ENCODE assay signal across 9 cellular contexts in the genomic region with DNA sequence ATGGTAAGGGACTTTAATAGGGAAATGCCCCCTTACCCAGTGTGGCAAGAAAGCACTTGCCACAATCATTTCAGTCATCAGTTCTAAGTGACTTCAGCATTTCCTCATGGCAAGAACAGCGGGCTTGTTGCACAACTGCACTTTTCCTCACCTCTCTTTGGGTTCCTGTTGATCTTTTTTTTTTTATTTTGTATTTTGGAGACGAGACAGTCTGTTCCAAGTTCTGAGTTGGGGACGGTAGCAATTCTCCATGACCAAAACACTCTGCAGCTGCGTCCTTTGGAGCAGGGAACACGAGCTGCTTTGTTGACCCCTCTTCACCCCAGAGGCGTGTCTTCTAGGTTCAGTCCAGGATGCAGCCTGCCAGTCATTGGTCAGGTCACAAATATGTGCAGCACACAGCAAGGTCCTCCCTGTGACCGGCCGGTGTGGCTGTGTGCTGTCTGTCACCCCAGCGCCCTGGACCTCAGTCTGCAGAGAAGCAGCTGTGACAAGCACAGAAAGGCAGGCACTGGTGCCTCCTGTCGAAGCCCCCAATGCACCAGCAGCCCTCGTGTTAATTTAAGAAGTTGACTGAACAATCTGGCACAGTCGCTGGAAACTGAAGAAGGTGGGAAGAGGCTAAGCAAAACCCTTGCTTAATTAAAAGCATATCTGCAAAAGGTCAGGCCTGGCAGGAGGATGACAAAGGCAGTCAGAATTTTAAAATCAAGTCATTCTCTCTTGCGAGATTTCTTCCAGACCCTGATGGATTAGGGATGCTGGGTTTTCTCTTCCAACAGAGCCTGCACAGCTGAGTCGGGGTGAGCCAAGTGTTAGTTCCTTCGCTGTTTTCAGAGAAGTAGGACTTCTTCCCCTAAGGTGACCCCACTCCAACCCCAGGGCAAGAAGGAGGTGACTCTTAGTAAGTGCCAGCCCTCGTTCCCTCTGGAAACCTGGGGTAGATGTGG.
DNase-seq lines count a peak whose midpoint lies in the region; ATAC-seq and TF ChIP-seq lines count a peak whose summit lies in the region.
"Had no signal": no experiment of that assay in that cellular context is flagged by ENCODE, and none has a peak within 500 bp of the region (broad histone marks: within the 10 kb centered on the region; RNA-seq: fewer than 3 reads in every experiment).

No MANE protein-coding gene starts in this region.

- BruUV-seq in mammary epithelial cell (replicated peaks; lab: Mats Ljungman, UMichigan): no TSS peak

- H3K36me3 ChIP-seq in breast epithelium (no peaks in the 10 kb centered on the region), mammary epithelial cell (ENCODE audit: insufficient read depth, low read length) (no peaks in the 10 kb centered on the region), neuronal stem cell (replicated peaks in 1 of 2; ENCODE audit: control insufficient read depth in 2 of 2, insufficient read depth in 2 of 2, low read length in 2 of 2) (no peaks in the 10 kb centered on the region), aorta (ENCODE audit: control insufficient read depth in 1 of 2, insufficient read depth in 2 of 2, low read length in 1 of 2) (no peaks in the 10 kb centered on the region)
- H3K36me3 ChIP-seq: WERI-Rb-1 had no signal

- H2BK12ac ChIP-seq in neuronal stem cell (ENCODE audit: low read length): peak overlapping the region; percentile 97

- H2BK120ac ChIP-seq in neuronal stem cell (ENCODE audit: low read depth, low read length): no peak overlapping the region

- no peaks in the 10 kb centered on the region for H3K79me2 ChIP-seq in mammary epithelial cell (ENCODE audit: insufficient read depth, low read length)

- peak; percentile 66 to 73 for DNase-seq in breast epithelium (ENCODE audit: low spot score in 2 of 2)
- no peak for DNase-seq in mammary epithelial cell
- peak; percentile 73 for DNase-seq in Right ventricle myocardium superior
- no peak for DNase-seq in neuronal stem cell (ENCODE audit: low spot score)
- DNase-seq in aorta: peak in 1 of 2 donors; percentile 50
- DNase-seq in ACHN: no peak
- no peak for DNase-seq in DMS 273 (lab: John Stamatoyannopoulos, UW; ENCODE audit: unreplicated experiment)
- DNase-seq: WERI-Rb-1 had no signal

- intact Hi-C loops in breast epithelium (cut with DNase I; ENCODE audit: low total_unique reads): no loop called here
- intact Hi-C loops in mammary epithelial cell (cut with micrococcal nuclease): no loop called here
- intact Hi-C loops in Right ventricle myocardium superior (cut with DNase I): no loop called here
- intact Hi-C loops in aorta (cut with DNase I): no loop called here

- H3K27me3 ChIP-seq in breast epithelium: no peaks in the 10 kb centered on the region
- no peaks in the 10 kb centered on the region for H3K27me3 ChIP-seq in mammary epithelial cell (ENCODE audit: insufficient read depth, low read length)
- H3K27me3 ChIP-seq in neuronal stem cell (ENCODE audit: control insufficient read depth in 3 of 3, insufficient read depth in 3 of 3, low read depth in 1 of 3, low read length in 3 of 3): no peaks in the 10 kb centered on the region
- peaks cover 0 to 2% of the 10 kb centered on the region in 2 donors for H3K27me3 ChIP-seq in aorta (ENCODE audit: control insufficient read depth in 1 of 2, insufficient read depth in 2 of 2, low read length in 1 of 2)

- H3K79me1 ChIP-seq in neuronal stem cell (ENCODE audit: low read depth, low read length): no peaks in the 10 kb centered on the region

- no peak for TF ChIP-seq CTCF in breast epithelium (IDR thresholded peaks at IDR 0.05)
- no peak for TF ChIP-seq CTCF in mammary epithelial cell (conservative IDR thresholded peaks at IDR 0.05 in 1 of 2, IDR thresholded peaks at IDR 0.05 in 1 of 2; ENCODE audit: extremely low read depth in 1 of 2, insufficient read depth in 1 of 2, low read depth in 1 of 2, low read length in 2 of 2)

- no peak overlapping the region for H3K18ac ChIP-seq in neuronal stem cell (ENCODE audit: low read length)

- 87% methylated on average over 14 of the region's 16 CpGs for WGBS in mammary epithelial cell (ENCODE audit: low coverage, missing lambda C conversion rate)
- no CpG with 5 or more reads among the region's 16 CpGs for WGBS in neuronal stem cell (ENCODE audit: extremely low coverage in 2 of 2, insufficient read length in 2 of 2, insufficient replicate concordance in 1 of 2), 2 donors
- 83 to 86% methylated on average over 16 of the region's 16 CpGs for WGBS in aorta, 2 donors

- H4K91ac ChIP-seq in neuronal stem cell (ENCODE audit: low read depth, low read length, poor library complexity): no peak overlapping the region

- ATAC-seq in Right ventricle myocardium superior (ENCODE audit: poor library complexity) (peak; percentile 90), aorta (ENCODE audit: low FRiP score) (peak; percentile 81), HG03045 (IDR thresholded peaks at IDR 0.05; ENCODE audit: unreplicated experiment) (no peak)

- H4K20me1 ChIP-seq in mammary epithelial cell (ENCODE audit: insufficient read depth, low read length): no peaks in the 10 kb centered on the region

- H2AK5ac ChIP-seq in neuronal stem cell (ENCODE audit: low read depth, low read length): no peak overlapping the region

- dilution Hi-C loops in mammary epithelial cell (cut with HindIII; ENCODE audit: low sequenced_read_pairs): no loop called here

- peak overlapping the region in 1 of 3 donors; percentile 13 for H3K4me3 ChIP-seq in breast epithelium
- H3K4me3 ChIP-seq in mammary epithelial cell (replicated peaks in 1 of 3; ENCODE audit: insufficient read depth in 1 of 3, low read depth in 2 of 3, low read length in 3 of 3): no peak overlapping the region
- H3K4me3 ChIP-seq in neuronal stem cell (ENCODE audit: low read length in 2 of 2): no peak overlapping the region
- no peak overlapping the region for H3K4me3 ChIP-seq in aorta (ENCODE audit: low read length in 2 of 2)

- H3K4me1 ChIP-seq in breast epithelium (no peaks in the 10 kb centered on the region), mammary epithelial cell (ENCODE audit: insufficient read depth, low read length) (no peaks in the 10 kb centered on the region), neuronal stem cell (ENCODE audit: control insufficient read depth in 2 of 2, insufficient read depth in 1 of 2, low read depth in 1 of 2, low read length in 2 of 2) (peaks cover 9 to 13% of the 10 kb centered on the region in 2 donors), aorta (ENCODE audit: control insufficient read depth in 1 of 2, insufficient read depth in 2 of 2, low read length in 2 of 2) (no peaks in the 10 kb centered on the region)

- no peak overlapping the region for H2BK15ac ChIP-seq in neuronal stem cell (ENCODE audit: low read length)

- H3K23ac ChIP-seq in neuronal stem cell (ENCODE audit: low read depth, low read length, poor library complexity): no peak overlapping the region

- H3K9ac ChIP-seq in mammary epithelial cell (ENCODE audit: insufficient read depth, low read length): no peak overlapping the region
- H3K9ac ChIP-seq in neuronal stem cell (ENCODE audit: low read depth, low read length, poor library complexity): peak overlapping the region; percentile 66

- H3K4me2 ChIP-seq in mammary epithelial cell (ENCODE audit: insufficient read depth, low read depth, low read length) (no peak overlapping the region), neuronal stem cell (ENCODE audit: insufficient read depth, low read length, poor library complexity, severe bottlenecking) (no peak overlapping the region)

- peak; percentile 19 for TF ChIP-seq POLR2A in breast epithelium (IDR thresholded peaks at IDR 0.05)

- CTCF ChIA-PET in mammary epithelial cell (lab: Charles Lee; ENCODE audit: low non-redundant PET): no interaction called here

- H3K14ac ChIP-seq in neuronal stem cell (ENCODE audit: low read length): no peak overlapping the region

- H3K27ac ChIP-seq in breast epithelium (peak overlapping the region; percentile 86 to 87), mammary epithelial cell (ENCODE audit: insufficient read depth, low read depth, low read length) (no peak overlapping the region), neuronal stem cell (replicated peaks; ENCODE audit: low read length) (no peak overlapping the region), aorta (ENCODE audit: low read depth in 1 of 2, low read length in 2 of 2) (no peak overlapping the region)
- H3K27ac ChIP-seq: WERI-Rb-1 had no signal

- H3K4ac ChIP-seq in neuronal stem cell (ENCODE audit: low read length): no peak overlapping the region

- H2BK5ac ChIP-seq in neuronal stem cell (ENCODE audit: low read length): no peak overlapping the region

- H2AFZ ChIP-seq in mammary epithelial cell (ENCODE audit: low read depth, low read length) (no peak overlapping the region), neuronal stem cell (ENCODE audit: low read length) (peak overlapping the region; percentile 31)

- in situ Hi-C loops in mammary epithelial cell (cut with MboI; ENCODE audit: low sequenced_read_pairs in 2 of 2): no loop called here
- in situ Hi-C loops in ACHN (cut with HindIII; ENCODE audit: low pct_ligation_motif_present, low pct_unique_long_range_greater_than_20kb, low sequenced_read_pairs): no loop called here

- no peaks in the 10 kb centered on the region for H3K9me3 ChIP-seq in breast epithelium
- no peaks in the 10 kb centered on the region for H3K9me3 ChIP-seq in mammary epithelial cell (replicated peaks; ENCODE audit: insufficient read depth, low read length)
- peaks cover 0 to 2% of the 10 kb centered on the region in 2 donors for H3K9me3 ChIP-seq in neuronal stem cell (replicated peaks in 1 of 2; ENCODE audit: control insufficient read depth in 2 of 2, insufficient read depth in 1 of 2, low read depth in 1 of 2, low read length in 2 of 2)
- no peaks in the 10 kb centered on the region for H3K9me3 ChIP-seq in aorta (ENCODE audit: control insufficient read depth, low read length)

- no peak overlapping the region for H4K8ac ChIP-seq in neuronal stem cell (ENCODE audit: low read depth, low read length)

Comparison
In these comparisons a context has a peak if more than half of its experiments do, and no peak if none do; other contexts are left out.
1. DNase-seq: peak in breast epithelium (2 of 2) and Right ventricle myocardium superior (single experiment); none in mammary epithelial cell (single experiment), neuronal stem cell (single experiment), ACHN (single experiment) and DMS 273 (single experiment).
2. H3K27ac ChIP-seq: peak in breast epithelium (2 of 2); none in mammary epithelial cell (single experiment), neuronal stem cell (single experiment) and aorta (0 of 2).